ENCODE assay signal across 8 cellular contexts in the genomic region with DNA sequence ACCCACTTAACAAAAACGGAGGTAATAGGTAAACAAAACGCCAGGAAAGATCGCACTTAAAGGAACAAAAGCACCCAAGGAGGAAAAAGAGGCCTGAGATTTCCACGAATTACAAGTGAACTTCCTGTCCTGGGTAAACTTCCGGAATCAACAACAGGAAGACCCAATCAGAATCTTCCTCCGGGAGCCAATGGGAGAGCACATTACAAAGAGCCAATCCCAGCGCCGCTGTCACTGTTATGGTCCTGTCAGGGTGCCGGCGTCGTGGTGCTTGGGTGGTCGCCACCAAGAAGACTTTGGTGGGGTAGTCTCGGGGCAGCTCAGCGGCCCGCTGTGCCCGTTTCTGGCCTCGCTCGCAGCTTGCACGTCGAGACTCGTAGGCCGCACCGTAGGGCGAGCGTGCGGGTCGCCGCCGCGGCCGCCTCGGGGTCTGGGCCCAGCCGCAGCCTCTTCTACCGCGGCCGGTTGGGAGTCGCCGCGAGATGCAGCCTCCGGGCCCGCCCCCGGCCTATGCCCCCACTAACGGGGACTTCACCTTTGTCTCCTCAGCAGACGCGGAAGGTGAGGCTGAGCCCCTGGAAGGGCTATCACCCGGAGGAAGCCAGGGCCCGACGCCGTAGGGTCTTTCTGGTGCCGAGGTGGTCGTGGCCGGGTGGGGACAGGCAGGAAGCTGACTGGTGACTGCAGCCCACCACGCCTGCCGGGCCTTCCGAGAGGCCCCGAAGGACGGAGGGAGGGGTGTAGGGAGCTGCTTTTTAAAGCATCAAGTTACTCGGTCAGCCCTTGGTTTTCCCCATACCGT. TPM values are rescaled to one million over a fixed set of nuclear protein-coding genes. Genes with fewer than 3 reads are reported as not detected.
DNase-seq lines count a peak whose midpoint lies in the region; TF ChIP-seq lines count a peak whose summit lies in the region.

A gene (plus strand): TSS at position 231 of the 802 bp plus-strand sequence. CDS start 252 bp downstream, at position 483.

- H4K91ac ChIP-seq in H9 (ENCODE audit: insufficient read length, low read depth, low read length), result no peak within 1 kb of the TSS

- H3K9me2 ChIP-seq in neural cell (ENCODE audit: insufficient read depth, low read length), result no peaks in the 10 kb centered on the region

- H3F3A ChIP-seq in neural cell (ENCODE audit: insufficient read depth, low read length, poor library complexity, severe bottlenecking), result no peaks in the 10 kb centered on the region

- H4K20me1 ChIP-seq in H9 (ENCODE audit: control insufficient read depth, insufficient read depth, insufficient read length) (no peaks in the 10 kb centered on the region), neural cell (ENCODE audit: insufficient read depth) (no peaks in the 10 kb centered on the region)

- no peaks in the 10 kb centered on the region for H3K9me3 Mint-ChIP-seq in H9

- peak within 1 kb of the TSS; percentile 76 for H4K5ac ChIP-seq in H9 (ENCODE audit: insufficient read length, low read depth, low read length)

- H4K8ac ChIP-seq in H9 (replicated peaks; ENCODE audit: insufficient read length, low read depth, low read length), result no peak within 1 kb of the TSS

- H3T11ph ChIP-seq in H9 (ENCODE audit: low read length), result no peak within 1 kb of the TSS

- H2BK20ac ChIP-seq in H9 (ENCODE audit: low read depth, low read length, poor library complexity, severe bottlenecking), result no peak within 1 kb of the TSS

- peak within 1 kb of the TSS; percentile 89; the same call in 1 of the 2 replicates for H3K14ac ChIP-seq in H9 (ENCODE audit: insufficient read depth, low read length)

- DNase-seq in ELR (ENCODE audit: low read depth) (peak; percentile 93), H9 (peak; percentile 91), MG63 (peak; percentile 80), SHP77 treated with DMSO at 0.1 percent for 48 hours (lab: John Stamatoyannopoulos, UW) (peak; percentile 78), fibroblast of villous mesenchyme (ENCODE audit: low read depth) (peak; percentile 95), stomach (peak; percentile 86)
- peak; percentile 94 for DNase-seq in activated effector memory CD4-positive, alpha-beta T cell treated with anti-CD3 and anti-CD28 coated beads, Interleukin-2, amount 50 U/mL, for 16 hours

- no peak within 1 kb of the TSS for H2BK15ac ChIP-seq in H9 (ENCODE audit: low read depth, low read length)

- TF ChIP-seq POLR2A in stomach (IDR thresholded peaks at IDR 0.05), result no peak

- peak; percentile 22 for TF ChIP-seq RAD21 in neural cell (conservative IDR thresholded peaks at IDR 0.05)

- TF ChIP-seq EP300 in neural cell (conservative IDR thresholded peaks at IDR 0.05; ENCODE audit: poor library complexity, severe bottlenecking) (no peak), stomach (IDR thresholded peaks at IDR 0.05) (no peak)

- H3K4me3 Mint-ChIP-seq in H9, result peak within 1 kb of the TSS; percentile 81 to 89

- TF ChIP-seq CTCF in H9 (conservative IDR thresholded peaks at IDR 0.05) (no peak), fibroblast of villous mesenchyme (IDR thresholded peaks at IDR 0.05; ENCODE audit: insufficient read depth, low read depth, low read length) (no peak), neural cell (IDR thresholded peaks at IDR 0.05; ENCODE audit: poor library complexity, severe bottlenecking) (no peak), stomach (IDR thresholded peaks at IDR 0.05) (no peak)

- H3K4me2 ChIP-seq in H9 (ENCODE audit: insufficient read depth, insufficient read length, low read length) (peak within 1 kb of the TSS; percentile 55), neural cell (ENCODE audit: low read length) (peak within 1 kb of the TSS; percentile 87)

- H3K9ac ChIP-seq in H9 (ENCODE audit: extremely low read depth, insufficient read length, low read length), result peak within 1 kb of the TSS; percentile 41
- H3K9ac ChIP-seq in neural cell (ENCODE audit: low read length), result peak within 1 kb of the TSS; percentile 95

- H3K79me2 ChIP-seq in H9 (ENCODE audit: insufficient read depth, low read length) (no peaks in the 10 kb centered on the region; the same call in 1 of the 2 replicates), neural cell (replicated peaks; ENCODE audit: insufficient read depth, low read length) (peaks cover 34% of the 10 kb centered on the region)

- H2AFZ ChIP-seq in H9 (ENCODE audit: low read length), result peak within 1 kb of the TSS; percentile 99
- H2AFZ ChIP-seq in neural cell (ENCODE audit: low read depth, low read length), result peak within 1 kb of the TSS; percentile 92

- peaks cover 5 to 12% (median 11%) of the 10 kb centered on the region in 3 experiments; a peak in 6 of 7 replicates for H3K36me3 Mint-ChIP-seq in H9 (ENCODE audit: insufficient read depth in 1 of 3, low read depth in 3 of 3)

- H2BK120ac ChIP-seq in H9 (ENCODE audit: low read depth, low read length, poor library complexity, severe bottlenecking), result peak within 1 kb of the TSS; percentile 12

- no peaks in the 10 kb centered on the region for H3K23me2 ChIP-seq in H9 (ENCODE audit: insufficient read length, low read depth, low read length, poor library complexity, severe bottlenecking)

- H3K36me3 ChIP-seq in MG63, result peaks cover 14% of the 10 kb centered on the region
- H3K36me3 ChIP-seq in neural cell (ENCODE audit: insufficient read depth, low read length), result no peaks in the 10 kb centered on the region
- H3K36me3 ChIP-seq in stomach, result peaks cover 8 to 19% (median 17%) of the 10 kb centered on the region in 4 donors

- H2BK12ac ChIP-seq in H9 (ENCODE audit: insufficient read length, low read depth, low read length), result no peak within 1 kb of the TSS

- WGBS in H9 (ENCODE audit: extremely low coverage, insufficient read length, low lambda C conversion rate), result no CpG with 5 or more reads among the region's 59 CpGs
- WGBS in stomach, 5 donors, result 0 to 1% (median 0%) methylated on average over 12 to 59 of the region's 59 CpGs

- H3K23ac ChIP-seq in H9 (ENCODE audit: insufficient read length, low read depth, low read length), result no peak within 1 kb of the TSS

- H3K27ac ChIP-seq in H9 (ENCODE audit: insufficient read length, low read depth, low read length), result peak within 1 kb of the TSS; percentile 40
- peak within 1 kb of the TSS; percentile 81 for H3K27ac ChIP-seq in neural cell (ENCODE audit: low read length)
- H3K27ac ChIP-seq in stomach, result peak within 1 kb of the TSS; percentile 86 to 91 (median 89)

- H3K4ac ChIP-seq in H9 (ENCODE audit: low read depth, low read length), result no peak within 1 kb of the TSS

- H3K9me3 ChIP-seq in H9 (ENCODE audit: control insufficient read depth, low read depth, low read length) (no peaks in the 10 kb centered on the region), MG63 (no peaks in the 10 kb centered on the region), neural cell (ENCODE audit: low read length) (no peaks in the 10 kb centered on the region), stomach (no peaks in the 10 kb centered on the region)

- H3K27ac Mint-ChIP-seq in H9, result peak within 1 kb of the TSS; percentile 76 to 96 (median 90); a peak in 6 of 7 replicates

- no peaks in the 10 kb centered on the region for H3K79me1 ChIP-seq in H9 (ENCODE audit: insufficient read depth, low read depth, low read length, poor library complexity, severe bottlenecking)

- no peak within 1 kb of the TSS for H2BK5ac ChIP-seq in H9 (ENCODE audit: insufficient read length, low read length)

- H3K27me3 Mint-ChIP-seq in H9 (ENCODE audit: low read depth), result peaks cover 19% of the 10 kb centered on the region

- H3K18ac ChIP-seq in H9 (ENCODE audit: insufficient read length, low read depth, low read length), result peak within 1 kb of the TSS; percentile 16

- H3K4me1 ChIP-seq in H9 (ENCODE audit: insufficient read depth, low read length) (no peaks in the 10 kb centered on the region), stomach (peaks cover 13 to 46% (median 30%) of the 10 kb centered on the region in 4 donors)

- intact Hi-C loops in stomach (cut with DNase I; ENCODE audit: low total_unique reads), result no loop called here

- peaks cover 5 to 8% of the 10 kb centered on the region in 2 experiments; a peak in 3 of 4 replicates for H3K4me1 Mint-ChIP-seq in H9

- H2AK5ac ChIP-seq in H9 (ENCODE audit: insufficient read length, low read length), result no peak within 1 kb of the TSS

- no peaks in the 10 kb centered on the region for H3K27me3 ChIP-seq in H9 (ENCODE audit: insufficient read depth, low read length)
- no peaks in the 10 kb centered on the region for H3K27me3 ChIP-seq in MG63
- no peaks in the 10 kb centered on the region for H3K27me3 ChIP-seq in neural cell (ENCODE audit: insufficient read depth, low read depth, low read length)
- peaks cover 0 to 3% (median 0%) of the 10 kb centered on the region in 3 donors for H3K27me3 ChIP-seq in stomach

- no peak within 1 kb of the TSS for H3K56ac ChIP-seq in H9 (ENCODE audit: insufficient read length, low read depth, low read length)

- H3K4me3 ChIP-seq in MG63, result peak within 1 kb of the TSS; percentile 80
- H3K4me3 ChIP-seq in fibroblast of villous mesenchyme (ENCODE audit: low read depth, low read length), result peak within 1 kb of the TSS; percentile 100
- peak within 1 kb of the TSS; percentile 94 for H3K4me3 ChIP-seq in neural cell (ENCODE audit: low read length)
- H3K4me3 ChIP-seq in stomach, result peak within 1 kb of the TSS; percentile 96 to 100 (median 98)

TF ChIP-seq in neural cell, 6 proteins besides CTCF, POLR2A, EP300 and RAD21 (continues in another document):
- TF ChIP-seq POLR2AphosphoS5 (IDR thresholded peaks at IDR 0.05) (peak; percentile 95), MXI1 (conservative IDR thresholded peaks at IDR 0.05; ENCODE audit: poor library complexity, severe bottlenecking) (peak; percentile 72), SMC3 (conservative IDR thresholded peaks at IDR 0.05; ENCODE audit: poor library complexity) (peak; percentile 20)

RNA-seq across cellular contexts. Expression of the gene that starts here (rescaled TPM):
- 26.2 and 26.3 TPM in 2 replicates for total RNA-seq in H9 (2021)
- 34.1 and 41.9 TPM in 2 replicates for total RNA-seq in MG63 (2014; rRNA removed; shearing (Covaris generic); ENCODE audit: low replicate concordance)
- total RNA-seq in fibroblast of villous mesenchyme, result 13.2 and 16.8 TPM in 2 replicates
- polyA plus RNA-seq in neural cell, result 33.5 and 57.7 TPM in 2 replicates
- polyA minus RNA-seq in neural cell, result 39.9 and 42.5 TPM in 2 replicates
- 10 to 100 TPM in 3 of 5 donors, 1 to 10 TPM in 2; 5.3 to 68.3 (median 13.3) TPM for total RNA-seq in stomach
- 10 to 100 TPM in 1 of 3 donors, 1 to 10 TPM in 2; 6.0 to 14.3 (median 7.0) TPM for polyA plus RNA-seq in stomach

Comparison
In these comparisons a context has a peak if more than half of its experiments do, and no peak if none do; other contexts are left out.
1. Peak in every context shown above with its lines: DNase-seq, H3K4me3 ChIP-seq and H3K27ac ChIP-seq.